ENCODE assay signal across 20 cellular contexts in the genomic region with DNA sequence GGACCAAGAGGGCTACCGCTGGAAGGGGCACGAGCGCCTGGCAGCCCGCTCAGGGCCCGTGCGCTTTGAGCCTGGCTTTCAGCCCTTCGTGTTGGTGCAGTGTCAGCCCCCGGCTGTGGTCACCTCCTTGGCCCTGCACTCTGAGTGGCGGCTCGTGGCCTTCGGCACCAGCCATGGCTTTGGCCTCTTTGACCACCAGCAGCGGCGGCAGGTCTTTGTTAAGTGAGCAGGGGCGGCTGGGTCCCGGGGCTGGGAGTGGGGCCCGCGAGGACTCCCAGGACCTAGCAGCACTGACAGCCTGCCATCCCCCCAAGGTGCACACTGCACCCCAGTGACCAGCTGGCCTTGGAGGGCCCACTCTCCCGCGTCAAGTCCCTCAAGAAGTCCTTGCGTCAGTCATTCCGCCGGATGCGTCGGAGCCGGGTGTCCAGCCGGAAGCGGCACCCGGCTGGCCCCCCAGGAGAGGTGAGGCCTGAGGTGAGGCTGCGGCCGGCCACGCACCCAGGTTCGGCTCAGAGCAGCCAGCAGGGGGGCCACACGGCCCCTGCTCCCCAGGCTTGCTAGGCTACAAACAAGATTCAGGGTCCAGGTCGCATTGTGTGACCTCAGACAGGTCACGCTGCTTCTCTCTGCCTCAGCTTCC. TPM values are rescaled to one million over a fixed set of nuclear protein-coding genes. Genes with fewer than 3 reads are reported as not detected.
DNase-seq lines count a peak whose midpoint lies in the region; ATAC-seq, FAIRE-seq and TF ChIP-seq lines count a peak whose summit lies in the region.
"Had no signal": no experiment of that assay in that cellular context is flagged by ENCODE, and none has a peak within 500 bp of the region (broad histone marks: within the 10 kb centered on the region; RNA-seq: fewer than 3 reads in every experiment).

No MANE protein-coding gene starts in this region.

- BruUV-seq in HepG2 (replicated peaks; lab: Mats Ljungman, UMichigan): no TSS peak

- H2AFZ ChIP-seq in HepG2 (ENCODE audit: low read length): no peak overlapping the region
- H2AFZ ChIP-seq: GM23248 had no signal

- TF ChIP-seq EP300 in HepG2 (IDR thresholded peaks at IDR 0.05; ENCODE audit: low read depth in 2 of 2, low read length in 2 of 2) (no peak), HepG2 (CRISPR knock-in tag; IDR thresholded peaks at IDR 0.05; ENCODE audit: borderline replicate concordance) (no peak)

- intact Hi-C loops in HepG2 (cut with micrococcal nuclease; ENCODE audit: unreplicated experiment): no loop called here
- intact Hi-C loops in activated CD4-positive, alpha-beta T cell treated with anti-CD3 and anti-CD28 coated beads for 36 hours (cut with DNase I, micrococcal nuclease): no loop called here

- no peaks in the 10 kb centered on the region for H3K9me3 ChIP-seq in RWPE2 (ENCODE audit: severe bottlenecking)
- no peaks in the 10 kb centered on the region for H3K9me3 ChIP-seq in HepG2 (ENCODE audit: low read length)
- H3K9me3 ChIP-seq: MG63 had no signal

- WGBS in HepG2 (ENCODE audit: low lambda C conversion rate): 97% methylated on average over 34 of the region's 35 CpGs

- H3K27ac ChIP-seq in RWPE2 (ENCODE audit: poor library complexity, severe bottlenecking) (no peak overlapping the region), HepG2 (ENCODE audit: extremely low read length, insufficient read depth, low read length) (no peak overlapping the region)
- H3K27ac ChIP-seq: GM23248, KMS-11 had no signal

- no peak for TF ChIP-seq POLR2A in GM12891 (IDR thresholded peaks at IDR 0.05; ENCODE audit: low read depth, low read length)
- TF ChIP-seq POLR2A in HepG2 (IDR thresholded peaks at IDR 0.05; ENCODE audit: insufficient read depth in 1 of 2, low read depth in 2 of 2, low read length in 2 of 2): no peak

- no peaks in the 10 kb centered on the region for H3K4me1 ChIP-seq in RWPE2 (ENCODE audit: insufficient read depth, poor library complexity, severe bottlenecking)
- H3K4me1 ChIP-seq in HepG2 (ENCODE audit: insufficient read depth, low read length): no peaks in the 10 kb centered on the region

- POLR2A ChIA-PET in HepG2 (lab: Yijun Ruan, JAX): interaction anchor here (1.8 kb wide), 1 partner anchor 13 kb away, joined by 6 read pairs; no protein-coding TSS in a partner anchor
- POLR2A ChIA-PET in activated CD4-positive, alpha-beta T cell treated with anti-CD3 and anti-CD28 coated beads for 36 hours (lab: Charles Lee): no interaction called here

- peaks cover 10% of the 10 kb centered on the region for H3K4me1 Mint-ChIP-seq in stimulated activated effector memory CD8-positive, alpha-beta T cell treated with anti-CD3 and anti-CD28 coated beads, Interleukin-12 subunit alpha, Interleukin-12 subunit beta, amount 100 ng/mL, for 72 hours
- no peaks in the 10 kb centered on the region for H3K4me1 Mint-ChIP-seq in activated CD4-positive, alpha-beta T cell treated with anti-CD3 and anti-CD28 coated beads for 36 hours
- peaks cover 7% of the 10 kb centered on the region for H3K4me1 Mint-ChIP-seq in stimulated activated naive CD8-positive, alpha-beta T cell treated with anti-CD3 and anti-CD28 coated beads, Interleukin-15, amount 100 ng/mL, for 72 hours

- ATAC-seq in RWPE2 (ENCODE audit: low read depth) (no peak), HepG2 (no peak)
- no peak for ATAC-seq in stimulated activated effector memory CD8-positive, alpha-beta T cell treated with anti-CD3 and anti-CD28 coated beads, Interleukin-12 subunit alpha, Interleukin-12 subunit beta, amount 100 ng/mL, for 72 hours
- ATAC-seq in activated CD4-positive, alpha-beta T cell treated with anti-CD3 and anti-CD28 coated beads for 36 hours: no peak
- no peak for ATAC-seq in stimulated activated naive CD8-positive, alpha-beta T cell treated with anti-CD3 and anti-CD28 coated beads, Interleukin-15, amount 100 ng/mL, for 72 hours
- ATAC-seq: HCT116 had no signal

- in situ Hi-C loops in HepG2 (cut with HindIII; ENCODE audit: extremely low pct_ligation_motif_present, low pct_unique_long_range_greater_than_20kb): no loop called here

- H4K20me1 ChIP-seq in HepG2 (ENCODE audit: insufficient read depth, low read length): no peaks in the 10 kb centered on the region

- no peak overlapping the region for H3K4me3 ChIP-seq in RWPE2 (ENCODE audit: severe bottlenecking)
- H3K4me3 ChIP-seq in HepG2 (replicated peaks in 1 of 3; ENCODE audit: insufficient read depth in 1 of 3, low read depth in 2 of 3, low read length in 3 of 3): no peak overlapping the region
- H3K4me3 ChIP-seq: GM23248, MG63 had no signal

- H3K27me3 ChIP-seq in RWPE2 (ENCODE audit: insufficient read depth, poor library complexity, severe bottlenecking): no peaks in the 10 kb centered on the region
- H3K27me3 ChIP-seq in HepG2 (ENCODE audit: control insufficient read depth in 1 of 2, insufficient read depth in 2 of 2, low read length in 2 of 2): no peaks in the 10 kb centered on the region
- H3K27me3 ChIP-seq: MG63 had no signal

- H3K4me2 ChIP-seq in HepG2 (ENCODE audit: low read depth, low read length): no peak overlapping the region
- H3K4me2 ChIP-seq: KMS-11 had no signal

- peak overlapping the region; percentile 89 for H3K27ac Mint-ChIP-seq in stimulated activated effector memory CD8-positive, alpha-beta T cell treated with anti-CD3 and anti-CD28 coated beads, Interleukin-12 subunit alpha, Interleukin-12 subunit beta, amount 100 ng/mL, for 72 hours
- no peak overlapping the region for H3K27ac Mint-ChIP-seq in activated CD4-positive, alpha-beta T cell treated with anti-CD3 and anti-CD28 coated beads for 36 hours
- H3K27ac Mint-ChIP-seq in stimulated activated naive CD8-positive, alpha-beta T cell treated with anti-CD3 and anti-CD28 coated beads, Interleukin-15, amount 100 ng/mL, for 72 hours: no peak overlapping the region
- H3K27ac Mint-ChIP-seq: CD4-positive, alpha-beta T cell had no signal

- H3K9me3 Mint-ChIP-seq in stimulated activated effector memory CD8-positive, alpha-beta T cell treated with anti-CD3 and anti-CD28 coated beads, Interleukin-12 subunit alpha, Interleukin-12 subunit beta, amount 100 ng/mL, for 72 hours: no peaks in the 10 kb centered on the region
- H3K9me3 Mint-ChIP-seq in activated CD4-positive, alpha-beta T cell treated with anti-CD3 and anti-CD28 coated beads for 36 hours (ENCODE audit: low read depth): no peaks in the 10 kb centered on the region
- no peaks in the 10 kb centered on the region for H3K9me3 Mint-ChIP-seq in stimulated activated naive CD8-positive, alpha-beta T cell treated with anti-CD3 and anti-CD28 coated beads, Interleukin-15, amount 100 ng/mL, for 72 hours
- H3K9me3 Mint-ChIP-seq: CD4-positive, alpha-beta T cell had no signal

- H3K27me3 Mint-ChIP-seq in activated CD4-positive, alpha-beta T cell treated with anti-CD3 and anti-CD28 coated beads for 36 hours: no peaks in the 10 kb centered on the region
- H3K27me3 Mint-ChIP-seq in stimulated activated naive CD8-positive, alpha-beta T cell treated with anti-CD3 and anti-CD28 coated beads, Interleukin-15, amount 100 ng/mL, for 72 hours: no peaks in the 10 kb centered on the region
- H3K27me3 Mint-ChIP-seq: CD4-positive, alpha-beta T cell had no signal

- FAIRE-seq in GM12891 (lab: Jason Lieb, UNC) (peak; percentile 41), HepG2 (lab: Jason Lieb, UNC) (no peak)
- FAIRE-seq: RCC 7860 had no signal

- CTCF ChIA-PET in HepG2 (lab: Yijun Ruan, JAX; ENCODE audit: low intra/inter-chr PET ratio, low total read pairs): no interaction called here
- CTCF ChIA-PET in activated CD4-positive, alpha-beta T cell treated with anti-CD3 and anti-CD28 coated beads for 36 hours (lab: Charles Lee): no interaction called here

- no peak for TF ChIP-seq RAD21 in HepG2 (CRISPR knock-in tag; IDR thresholded peaks at IDR 0.05)

- H3K36me3 Mint-ChIP-seq in stimulated activated effector memory CD8-positive, alpha-beta T cell treated with anti-CD3 and anti-CD28 coated beads, Interleukin-12 subunit alpha, Interleukin-12 subunit beta, amount 100 ng/mL, for 72 hours: no peaks in the 10 kb centered on the region
- H3K36me3 Mint-ChIP-seq in activated CD4-positive, alpha-beta T cell treated with anti-CD3 and anti-CD28 coated beads for 36 hours (ENCODE audit: low read depth): no peaks in the 10 kb centered on the region

- TF ChIP-seq CTCF in RWPE2 (IDR thresholded peaks at IDR 0.05; ENCODE audit: poor library complexity, severe bottlenecking): no peak
- no peak for TF ChIP-seq CTCF in HepG2 (CRISPR knock-in tag; IDR thresholded peaks at IDR 0.05)

- H3K4me3 Mint-ChIP-seq in stimulated activated effector memory CD8-positive, alpha-beta T cell treated with anti-CD3 and anti-CD28 coated beads, Interleukin-12 subunit alpha, Interleukin-12 subunit beta, amount 100 ng/mL, for 72 hours: no peak overlapping the region
- H3K4me3 Mint-ChIP-seq in activated CD4-positive, alpha-beta T cell treated with anti-CD3 and anti-CD28 coated beads for 36 hours: no peak overlapping the region
- H3K4me3 Mint-ChIP-seq in stimulated activated naive CD8-positive, alpha-beta T cell treated with anti-CD3 and anti-CD28 coated beads, Interleukin-15, amount 100 ng/mL, for 72 hours: no peak overlapping the region
- H3K4me3 Mint-ChIP-seq: CD4-positive, alpha-beta T cell had no signal

- no peak overlapping the region for H3K9ac ChIP-seq in HepG2 (ENCODE audit: insufficient read depth, low read depth, low read length)
- H3K9ac ChIP-seq: GM23248, KMS-11 had no signal

- no peaks in the 10 kb centered on the region for H3K79me2 ChIP-seq in HepG2 (ENCODE audit: insufficient read depth, low read length)

- H3K36me3 ChIP-seq in RWPE2 (ENCODE audit: low read depth) (no peaks in the 10 kb centered on the region), HepG2 (replicated peaks in 1 of 2; ENCODE audit: control insufficient read depth in 1 of 2, insufficient read depth in 2 of 2, low read length in 2 of 2) (peaks cover 29 to 40% of the 10 kb centered on the region in 2 experiments; a peak in 4 of 5 replicates)
- H3K36me3 ChIP-seq: MG63 had no signal

- DNase-seq in GM12891 (ENCODE audit: insufficient read length, low spot score) (no peak), RWPE2 (ENCODE audit: low spot score) (peak; percentile 70), HepG2 (ENCODE audit: low spot score) (no peak), NCI-H2081 (lab: John Stamatoyannopoulos, UW) (no peak), GM19240 (ENCODE audit: insufficient read length, low spot score) (no peak)
- DNase-seq in stimulated activated effector memory CD8-positive, alpha-beta T cell treated with anti-CD3 and anti-CD28 coated beads, Interleukin-12 subunit alpha, Interleukin-12 subunit beta, amount 100 ng/mL, for 72 hours (ENCODE audit: low spot score in 2 of 2): no peak
- no peak for DNase-seq in activated CD4-positive, alpha-beta T cell treated with anti-CD3 and anti-CD28 coated beads for 36 hours
- DNase-seq in stimulated activated naive CD8-positive, alpha-beta T cell treated with anti-CD3 and anti-CD28 coated beads, Interleukin-15, amount 100 ng/mL, for 72 hours: no peak
- DNase-seq: CD4-positive, alpha-beta T cell; DMS53; GM23248; MG63; NCI-H1092; NCI-H1694 treated with DMSO at 0.1 percent for 48 hours; NCI-H226; NCI-H524 treated with DMSO at 0.1 percent for 48 hours; SHP77 treated with DMSO at 0.1 percent for 48 hours had no signal

RNA-seq across cellular contexts. Expression of a gene that starts 17.4 kb away (rescaled TPM):
- polyA plus RNA-seq in GM12891 (2012; ENCODE audit: low read depth, missing spikeins): 9.5 TPM
- total RNA-seq in HepG2 (2016; rRNA removed; fragmentation: Illumina TruSeq; extraction: Trizol): 1.9 and 2.8 TPM in 2 replicates
- 0.61 and 0.79 TPM in 2 replicates for total RNA-seq in HepG2 (2016; cell fraction: cytosol; rRNA removed; fragmentation: Illumina TruSeq; extraction: Trizol; ENCODE audit: low read depth)
- 1.1 and 2.7 TPM in 2 replicates for total RNA-seq in HepG2 (2016; cell fraction: insoluble cytoplasmic fraction; rRNA removed; fragmentation: Illumina TruSeq; extraction: Trizol)
- 0.83 and 1.2 TPM in 2 replicates for total RNA-seq in HepG2 (2016; cell fraction: membrane; rRNA removed; fragmentation: Illumina TruSeq; extraction: Trizol)
- total RNA-seq in HepG2 (2016; cell fraction: nucleus; rRNA removed; fragmentation: Illumina TruSeq; extraction: Trizol): 3.0 and 3.8 TPM in 2 replicates
- 8.1 and 11.2 TPM in 2 replicates for polyA plus RNA-seq in HepG2 (2011; rRNA removed)
- 1.6 and 2.5 TPM in 2 replicates for polyA plus RNA-seq in HepG2 (2011; cell fraction: cytosol; rRNA removed)
- 122 and 144 TPM in 2 replicates for polyA plus RNA-seq in HepG2 (2011; cell fraction: nucleus; rRNA removed)
- polyA plus RNA-seq in HepG2 (2012): 9.5 and 12.7 TPM in 2 replicates
- 0.53 and 1.00 TPM in 2 replicates for polyA plus RNA-seq in HepG2 (2016; cell fraction: cytosol; fragmentation: Illumina TruSeq; extraction: Trizol; ENCODE audit: low read depth)
- polyA plus RNA-seq in HepG2 (2016; cell fraction: insoluble cytoplasmic fraction; fragmentation: Illumina TruSeq; extraction: Trizol; ENCODE audit: low read depth): 0.63 and 1.4 TPM in 2 replicates
- 0.49 and 0.86 TPM in 2 replicates for polyA plus RNA-seq in HepG2 (2016; cell fraction: membrane; fragmentation: Illumina TruSeq; extraction: Trizol; ENCODE audit: low read depth)
- polyA plus RNA-seq in HepG2 (2016; cell fraction: nucleus; fragmentation: Illumina TruSeq; extraction: Trizol; ENCODE audit: insufficient read depth, low read depth): 12.0 and 13.6 TPM in 2 replicates
- 7.2 and 13.2 TPM in 2 replicates for polyA minus RNA-seq in HepG2 (2011; rRNA and poly(A)+ RNA removed; ENCODE audit: low replicate concordance)
- polyA minus RNA-seq in HepG2 (2011; cell fraction: cytosol; rRNA and poly(A)+ RNA removed): 3.0 and 6.8 TPM in 2 replicates
- 16.5 and 25.7 TPM in 2 replicates for polyA minus RNA-seq in HepG2 (2011; cell fraction: nucleus; rRNA and poly(A)+ RNA removed)
- total RNA-seq in activated CD4-positive, alpha-beta T cell treated with anti-CD3 and anti-CD28 coated beads for 36 hours: 10 to 100 TPM; 20.8 to 22.4 TPM

RNA-seq across cellular contexts. Expression of a gene that starts 44.7 kb away (rescaled TPM):
- 5.2 TPM for polyA plus RNA-seq in GM12891 (2012; ENCODE audit: low read depth, missing spikeins)
- total RNA-seq in HepG2 (2016; rRNA removed; fragmentation: Illumina TruSeq; extraction: Trizol): 53.9 and 86.7 TPM in 2 replicates
- total RNA-seq in HepG2 (2016; cell fraction: cytosol; rRNA removed; fragmentation: Illumina TruSeq; extraction: Trizol; ENCODE audit: low read depth): 27.2 and 32.8 TPM in 2 replicates
- total RNA-seq in HepG2 (2016; cell fraction: insoluble cytoplasmic fraction; rRNA removed; fragmentation: Illumina TruSeq; extraction: Trizol): 51.9 and 87.2 TPM in 2 replicates
- 45.8 and 50.7 TPM in 2 replicates for total RNA-seq in HepG2 (2016; cell fraction: membrane; rRNA removed; fragmentation: Illumina TruSeq; extraction: Trizol)
- total RNA-seq in HepG2 (2016; cell fraction: nucleus; rRNA removed; fragmentation: Illumina TruSeq; extraction: Trizol): 72.1 and 85.8 TPM in 2 replicates
- 83.0 and 109 TPM in 2 replicates for polyA plus RNA-seq in HepG2 (2011; rRNA removed)
- 40.2 and 67.1 TPM in 2 replicates for polyA plus RNA-seq in HepG2 (2011; cell fraction: cytosol; rRNA removed)
- polyA plus RNA-seq in HepG2 (2011; cell fraction: nucleus; rRNA removed): 384 and 448 TPM in 2 replicates
- 33.3 and 59.5 TPM in 2 replicates for polyA plus RNA-seq in HepG2 (2012)
- polyA plus RNA-seq in HepG2 (2016; cell fraction: cytosol; fragmentation: Illumina TruSeq; extraction: Trizol; ENCODE audit: low read depth): 23.2 and 28.1 TPM in 2 replicates
- polyA plus RNA-seq in HepG2 (2016; cell fraction: insoluble cytoplasmic fraction; fragmentation: Illumina TruSeq; extraction: Trizol; ENCODE audit: low read depth): 41.6 and 52.9 TPM in 2 replicates
- polyA plus RNA-seq in HepG2 (2016; cell fraction: membrane; fragmentation: Illumina TruSeq; extraction: Trizol; ENCODE audit: low read depth): 32.5 and 33.0 TPM in 2 replicates
- polyA plus RNA-seq in HepG2 (2016; cell fraction: nucleus; fragmentation: Illumina TruSeq; extraction: Trizol; ENCODE audit: insufficient read depth, low read depth): 204 and 230 TPM in 2 replicates
- polyA minus RNA-seq in HepG2 (2011; rRNA and poly(A)+ RNA removed; ENCODE audit: low replicate concordance): 30.9 and 126 TPM in 2 replicates
- polyA minus RNA-seq in HepG2 (2011; cell fraction: cytosol; rRNA and poly(A)+ RNA removed): 30.6 and 31.7 TPM in 2 replicates
- 79.4 and 86.0 TPM in 2 replicates for polyA minus RNA-seq in HepG2 (2011; cell fraction: nucleus; rRNA and poly(A)+ RNA removed)
- 1 to 10 TPM; 7.1 to 9.6 TPM for total RNA-seq in activated CD4-positive, alpha-beta T cell treated with anti-CD3 and anti-CD28 coated beads for 36 hours
- total RNA-seq: GM23248 had no signal
- polyA plus RNA-seq: GM23248 had no signal

RNA-seq across cellular contexts. Expression of a gene that starts 53.8 kb away (rescaled TPM):
- polyA plus RNA-seq in GM12891 (2012; ENCODE audit: low read depth, missing spikeins): 18.0 TPM
- 43.6 and 62.9 TPM in 2 replicates for total RNA-seq in HepG2 (2016; rRNA removed; fragmentation: Illumina TruSeq; extraction: Trizol)
- 20.6 and 23.0 TPM in 2 replicates for total RNA-seq in HepG2 (2016; cell fraction: cytosol; rRNA removed; fragmentation: Illumina TruSeq; extraction: Trizol; ENCODE audit: low read depth)
- total RNA-seq in HepG2 (2016; cell fraction: insoluble cytoplasmic fraction; rRNA removed; fragmentation: Illumina TruSeq; extraction: Trizol): 44.0 and 64.1 TPM in 2 replicates
- total RNA-seq in HepG2 (2016; cell fraction: membrane; rRNA removed; fragmentation: Illumina TruSeq; extraction: Trizol): 44.5 and 45.0 TPM in 2 replicates
- total RNA-seq in HepG2 (2016; cell fraction: nucleus; rRNA removed; fragmentation: Illumina TruSeq; extraction: Trizol): 39.9 and 48.4 TPM in 2 replicates
- 63.3 and 64.4 TPM in 2 replicates for polyA plus RNA-seq in HepG2 (2011; rRNA removed)
- polyA plus RNA-seq in HepG2 (2011; cell fraction: cytosol; rRNA removed): 36.2 and 47.1 TPM in 2 replicates
- polyA plus RNA-seq in HepG2 (2011; cell fraction: nucleus; rRNA removed): 87.7 and 89.1 TPM in 2 replicates
- 22.1 and 34.4 TPM in 2 replicates for polyA plus RNA-seq in HepG2 (2012)
- polyA plus RNA-seq in HepG2 (2016; cell fraction: cytosol; fragmentation: Illumina TruSeq; extraction: Trizol; ENCODE audit: low read depth): 20.4 and 20.5 TPM in 2 replicates
- 37.7 and 50.5 TPM in 2 replicates for polyA plus RNA-seq in HepG2 (2016; cell fraction: insoluble cytoplasmic fraction; fragmentation: Illumina TruSeq; extraction: Trizol; ENCODE audit: low read depth)
- 30.9 and 35.9 TPM in 2 replicates for polyA plus RNA-seq in HepG2 (2016; cell fraction: membrane; fragmentation: Illumina TruSeq; extraction: Trizol; ENCODE audit: low read depth)
- polyA plus RNA-seq in HepG2 (2016; cell fraction: nucleus; fragmentation: Illumina TruSeq; extraction: Trizol; ENCODE audit: insufficient read depth, low read depth): 108 and 110 TPM in 2 replicates
- 56.0 and 95.0 TPM in 2 replicates for polyA minus RNA-seq in HepG2 (2011; rRNA and poly(A)+ RNA removed; ENCODE audit: low replicate concordance)
- 11.3 and 14.0 TPM in 2 replicates for polyA minus RNA-seq in HepG2 (2011; cell fraction: cytosol; rRNA and poly(A)+ RNA removed)
- 13.9 and 15.5 TPM in 2 replicates for polyA minus RNA-seq in HepG2 (2011; cell fraction: nucleus; rRNA and poly(A)+ RNA removed)
- total RNA-seq in activated CD4-positive, alpha-beta T cell treated with anti-CD3 and anti-CD28 coated beads for 36 hours: 10 to 100 TPM; 29.2 to 35.1 TPM

RNA-seq across cellular contexts. Expression of a gene that starts 54.8 kb away (rescaled TPM):
- 0.04 TPM for polyA plus RNA-seq in GM12891 (2012; ENCODE audit: low read depth, missing spikeins)
- total RNA-seq in HepG2 (2016; rRNA removed; fragmentation: Illumina TruSeq; extraction: Trizol): 5.2 and 10.6 TPM in 2 replicates
- 1.5 and 1.8 TPM in 2 replicates for total RNA-seq in HepG2 (2016; cell fraction: cytosol; rRNA removed; fragmentation: Illumina TruSeq; extraction: Trizol; ENCODE audit: low read depth)
- 4.9 and 7.5 TPM in 2 replicates for total RNA-seq in HepG2 (2016; cell fraction: insoluble cytoplasmic fraction; rRNA removed; fragmentation: Illumina TruSeq; extraction: Trizol)
- total RNA-seq in HepG2 (2016; cell fraction: membrane; rRNA removed; fragmentation: Illumina TruSeq; extraction: Trizol): 3.4 and 4.1 TPM in 2 replicates
- 6.8 and 8.0 TPM in 2 replicates for total RNA-seq in HepG2 (2016; cell fraction: nucleus; rRNA removed; fragmentation: Illumina TruSeq; extraction: Trizol)
- 6.8 and 7.8 TPM in 2 replicates for polyA plus RNA-seq in HepG2 (2011; rRNA removed)
- polyA plus RNA-seq in HepG2 (2011; cell fraction: cytosol; rRNA removed): 1.9 and 2.2 TPM in 2 replicates
- polyA plus RNA-seq in HepG2 (2011; cell fraction: nucleus; rRNA removed): 23.6 and 26.5 TPM in 2 replicates
- polyA plus RNA-seq in HepG2 (2012): 6.2 and 9.6 TPM in 2 replicates
- 0.61 and 0.68 TPM in 2 replicates for polyA plus RNA-seq in HepG2 (2016; cell fraction: cytosol; fragmentation: Illumina TruSeq; extraction: Trizol; ENCODE audit: low read depth)
- polyA plus RNA-seq in HepG2 (2016; cell fraction: insoluble cytoplasmic fraction; fragmentation: Illumina TruSeq; extraction: Trizol; ENCODE audit: low read depth): 4.4 and 7.0 TPM in 2 replicates
- 1.6 and 1.8 TPM in 2 replicates for polyA plus RNA-seq in HepG2 (2016; cell fraction: membrane; fragmentation: Illumina TruSeq; extraction: Trizol; ENCODE audit: low read depth)
- 16.3 and 16.6 TPM in 2 replicates for polyA plus RNA-seq in HepG2 (2016; cell fraction: nucleus; fragmentation: Illumina TruSeq; extraction: Trizol; ENCODE audit: insufficient read depth, low read depth)
- polyA minus RNA-seq in HepG2 (2011; rRNA and poly(A)+ RNA removed; ENCODE audit: low replicate concordance): 11.8 and 14.9 TPM in 2 replicates
- 4.9 and 5.0 TPM in 2 replicates for polyA minus RNA-seq in HepG2 (2011; cell fraction: cytosol; rRNA and poly(A)+ RNA removed)
- polyA minus RNA-seq in HepG2 (2011; cell fraction: nucleus; rRNA and poly(A)+ RNA removed): 17.0 and 20.4 TPM in 2 replicates
- total RNA-seq in activated CD4-positive, alpha-beta T cell treated with anti-CD3 and anti-CD28 coated beads for 36 hours: 1 to 10 TPM; 2.9 to 3.0 TPM
